ENCODE assay signal across 8 cellular contexts in genomic region chr9:114501786-114502682, GRCh38. TPM values are rescaled to one million over a fixed set of nuclear protein-coding genes. Genes with fewer than 3 reads are reported as not detected.
A peak's percentile ranks its signal among the peaks of the same experiment; 100 is the strongest.
DNase-seq lines count a peak whose midpoint lies in the region; ATAC-seq and TF ChIP-seq lines count a peak whose summit lies in the region.
"Had no signal": no experiment of that assay in that cellular context is flagged by ENCODE, and none has a peak within 500 bp of the region (broad histone marks: within the 10 kb centered on the region; RNA-seq: fewer than 3 reads in every experiment).

No MANE protein-coding gene starts in this region.

- peaks cover 18% of the 10 kb centered on the region for H3K23me2 ChIP-seq in H9 (ENCODE audit: insufficient read length, low read depth, low read length, poor library complexity, severe bottlenecking)

- no peak overlapping the region for H2AK5ac ChIP-seq in H9 (ENCODE audit: insufficient read length, low read length)

- ATAC-seq in HG02938 (IDR thresholded peaks at IDR 0.05; ENCODE audit: unreplicated experiment) (no peak), HG03095 (IDR thresholded peaks at IDR 0.05; ENCODE audit: unreplicated experiment) (no peak)

- H3K4me1 ChIP-seq in H9 (ENCODE audit: insufficient read depth, low read length) (peaks cover 4% of the 10 kb centered on the region), NT2/D1 (ENCODE audit: insufficient read depth, insufficient read length) (peaks cover 12% of the 10 kb centered on the region), esophagus squamous epithelium (peaks cover 14 to 67% (median 15%) of the 10 kb centered on the region in 3 donors), Karpas-422 (ENCODE audit: low read length) (peaks cover 12% of the 10 kb centered on the region)

- DNase-seq in H9 (no peak), NT2/D1 (ENCODE audit: low read depth, low spot score) (peak; percentile 35), esophagus squamous epithelium (lab: John Stamatoyannopoulos, UW) (no peak), renal cortical epithelial cell (ENCODE audit: low read depth) (peak; percentile 80), Karpas-422 (no peak)

- H3K14ac ChIP-seq in H9 (ENCODE audit: insufficient read depth, low read length), result peak overlapping the region; percentile 94; the same call in 1 of the 2 replicates

- no peak overlapping the region for H4K8ac ChIP-seq in H9 (replicated peaks; ENCODE audit: insufficient read length, low read depth, low read length)

- H2AFZ ChIP-seq in H9 (ENCODE audit: low read length) (peak overlapping the region; percentile 75), Karpas-422 (ENCODE audit: low read length) (no peak overlapping the region)

- H3K4me2 ChIP-seq in H9 (ENCODE audit: insufficient read depth, insufficient read length, low read length) (peak overlapping the region; percentile 27), Karpas-422 (ENCODE audit: low read depth, low read length, poor library complexity, severe bottlenecking) (no peak overlapping the region)

- no peak overlapping the region for H3K23ac ChIP-seq in H9 (ENCODE audit: insufficient read length, low read depth, low read length)

- H3K4me1 Mint-ChIP-seq in H9, result peaks cover 31 to 53% of the 10 kb centered on the region in 2 experiments

- TF ChIP-seq POLR2A in esophagus squamous epithelium (IDR thresholded peaks at IDR 0.05), result no peak

- no peaks in the 10 kb centered on the region; the same call in 1 of the 2 replicates for H3K27me3 ChIP-seq in H9 (ENCODE audit: insufficient read depth, low read length)
- H3K27me3 ChIP-seq in NT2/D1 (ENCODE audit: insufficient read depth, insufficient read length), result peaks cover 14% of the 10 kb centered on the region
- H3K27me3 ChIP-seq in esophagus squamous epithelium, result peaks cover 0 to 21% (median 0%) of the 10 kb centered on the region in 4 donors
- H3K27me3 ChIP-seq in Karpas-422 (ENCODE audit: low read length), result no peaks in the 10 kb centered on the region
- H3K27me3 ChIP-seq: pancreas had no signal

- H3K79me2 ChIP-seq in H9 (ENCODE audit: insufficient read depth, low read length) (no peaks in the 10 kb centered on the region), Karpas-422 (ENCODE audit: low read length) (no peaks in the 10 kb centered on the region)

- H3T11ph ChIP-seq in H9 (ENCODE audit: low read length), result peak overlapping the region; percentile 54

- no peak for TF ChIP-seq CTCF in H9 (conservative IDR thresholded peaks at IDR 0.05)
- no peak for TF ChIP-seq CTCF in esophagus squamous epithelium (IDR thresholded peaks at IDR 0.05)

- peak overlapping the region; percentile 50 for H2BK120ac ChIP-seq in H9 (ENCODE audit: low read depth, low read length, poor library complexity, severe bottlenecking)

- peak overlapping the region; percentile 95 for H2BK12ac ChIP-seq in H9 (ENCODE audit: insufficient read length, low read depth, low read length)

- H3K9me3 ChIP-seq in H9 (ENCODE audit: control insufficient read depth, low read depth, low read length) (no peaks in the 10 kb centered on the region), NT2/D1 (ENCODE audit: insufficient read depth, low read length) (no peaks in the 10 kb centered on the region), esophagus squamous epithelium (no peaks in the 10 kb centered on the region), Karpas-422 (ENCODE audit: low read length) (no peaks in the 10 kb centered on the region)
- H3K9me3 ChIP-seq: pancreas had no signal

- H3K9ac ChIP-seq in H9 (ENCODE audit: extremely low read depth, insufficient read length, low read length) (no peak overlapping the region), NT2/D1 (ENCODE audit: insufficient read length, low read depth) (peak overlapping the region; percentile 51), Karpas-422 (ENCODE audit: low read length) (no peak overlapping the region)

- H3K27me3 Mint-ChIP-seq in H9 (ENCODE audit: low read depth), result peaks cover 43% of the 10 kb centered on the region

- H2BK5ac ChIP-seq in H9 (ENCODE audit: insufficient read length, low read length), result no peak overlapping the region

- H2BK15ac ChIP-seq in H9 (ENCODE audit: low read depth, low read length), result no peak overlapping the region

- no peaks in the 10 kb centered on the region for H3K79me1 ChIP-seq in H9 (ENCODE audit: insufficient read depth, low read depth, low read length, poor library complexity, severe bottlenecking)

- peak overlapping the region; percentile 97 for H3K18ac ChIP-seq in H9 (ENCODE audit: insufficient read length, low read depth, low read length)

- no peaks in the 10 kb centered on the region for H3K36me3 ChIP-seq in NT2/D1 (ENCODE audit: insufficient read depth, insufficient read length, low read length)
- no peaks in the 10 kb centered on the region for H3K36me3 ChIP-seq in esophagus squamous epithelium
- H3K36me3 ChIP-seq in Karpas-422 (ENCODE audit: insufficient read depth, low read length), result no peaks in the 10 kb centered on the region
- H3K36me3 ChIP-seq: pancreas had no signal

- H3K9me2 ChIP-seq in Karpas-422 (replicated peaks; ENCODE audit: insufficient read depth, low read length), result no peaks in the 10 kb centered on the region

- no peak overlapping the region; the same call in 1 of the 2 replicates for H3K4ac ChIP-seq in H9 (ENCODE audit: low read depth, low read length)

- intact Hi-C loops in esophagus squamous epithelium (cut with DNase I), result loop anchor here (10.0 kb wide), 2 partner anchors 83 to 97 kb away; partner anchors contain the start of gene ATP6V1G1

- no peaks in the 10 kb centered on the region for H4K20me1 ChIP-seq in H9 (ENCODE audit: control insufficient read depth, insufficient read depth, insufficient read length)
- H4K20me1 ChIP-seq in Karpas-422 (ENCODE audit: insufficient read depth, low read depth, low read length), result no peaks in the 10 kb centered on the region

- no CpG with 5 or more reads among the region's 12 CpGs for WGBS in H9 (ENCODE audit: extremely low coverage, insufficient read length, low lambda C conversion rate)
- WGBS in esophagus squamous epithelium, 2 donors, result 25 to 37% methylated on average over 11 to 12 of the region's 12 CpGs

- H3K4me3 ChIP-seq in NT2/D1 (ENCODE audit: insufficient read length, low read depth) (peak overlapping the region; percentile 13), esophagus squamous epithelium (peak overlapping the region in 3 of 4 donors; percentile 27 to 45 (median 30)), Karpas-422 (ENCODE audit: low read length) (no peak overlapping the region)
- H3K4me3 ChIP-seq: pancreas had no signal

- peak overlapping the region; percentile 86 for H4K5ac ChIP-seq in H9 (ENCODE audit: insufficient read length, low read depth, low read length)

- peaks cover 0 to 2% (median 0%) of the 10 kb centered on the region in 3 experiments; a peak in 2 of 7 replicates for H3K36me3 Mint-ChIP-seq in H9 (ENCODE audit: insufficient read depth in 1 of 3, low read depth in 3 of 3)

- peak overlapping the region in 1 of 2 experiments; percentile 71; a peak in 3 of 5 replicates for H3K4me3 Mint-ChIP-seq in H9

- no peak overlapping the region for H3K27ac ChIP-seq in H9 (ENCODE audit: insufficient read length, low read depth, low read length)
- peak overlapping the region; percentile 76 to 87 (median 84) for H3K27ac ChIP-seq in esophagus squamous epithelium
- no peak overlapping the region for H3K27ac ChIP-seq in Karpas-422 (ENCODE audit: low read length)

- H3K56ac ChIP-seq in H9 (ENCODE audit: insufficient read length, low read depth, low read length), result no peak overlapping the region

- H4K91ac ChIP-seq in H9 (ENCODE audit: insufficient read length, low read depth, low read length), result no peak overlapping the region

- peak overlapping the region; percentile 92 for H2BK20ac ChIP-seq in H9 (ENCODE audit: low read depth, low read length, poor library complexity, severe bottlenecking)

- H3K27ac Mint-ChIP-seq in H9, result peak overlapping the region; percentile 58 to 90 (median 66); a peak in 6 of 7 replicates

- peaks cover 0 to 3% of the 10 kb centered on the region in 2 experiments; a peak in 2 of 5 replicates for H3K9me3 Mint-ChIP-seq in H9

RNA-seq across cellular contexts. Expression of gene WHRN, which starts 3.2 kb away (rescaled TPM):
- total RNA-seq in H9 (2021) (2.2 and 2.3 TPM in 2 replicates), esophagus squamous epithelium (1 to 10 TPM; 2.9 to 6.1 (median 3.4) TPM), renal cortical epithelial cell (0.52 and 5.2 TPM in 2 replicates)
- total RNA-seq in Karpas-422 (2014; rRNA removed; shearing (Covaris generic); ENCODE audit: low replicate concordance), result 0.30 and 0.76 TPM in 2 replicates

Comparison
In these comparisons a context has a peak if more than half of its experiments do, and no peak if none do; other contexts are left out.
1. DNase-seq: peak in NT2/D1 (single experiment) and renal cortical epithelial cell (single experiment); none in H9 (single experiment), esophagus squamous epithelium (single experiment) and Karpas-422 (single experiment).
2. H3K27ac ChIP-seq: peak in esophagus squamous epithelium (4 of 4); none in H9 (single experiment) and Karpas-422 (single experiment).